Comparison of ENCODE assay signal across 21 cellular contexts in the genomic region with DNA sequence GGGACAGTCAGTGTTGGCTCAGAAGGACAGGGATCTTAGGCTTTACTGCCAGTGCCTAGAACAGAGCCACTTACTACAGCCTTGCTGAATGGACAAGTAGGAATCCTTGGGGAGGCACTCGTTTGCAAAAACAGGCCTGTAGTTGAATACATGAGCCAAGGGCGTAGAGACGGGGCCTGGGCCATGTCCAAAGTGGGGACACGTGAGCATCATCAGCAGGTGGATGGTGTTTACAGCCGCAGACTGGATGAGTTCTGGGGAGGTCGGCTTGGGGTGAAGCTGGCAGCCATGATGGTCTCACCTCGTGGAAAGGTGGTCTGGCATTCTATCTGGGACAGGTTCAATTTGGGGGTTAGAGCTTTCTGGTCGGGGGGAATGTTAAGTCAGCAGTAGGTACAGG. TPM values are rescaled to one million over a fixed set of nuclear protein-coding genes. Genes with fewer than 3 reads are reported as not detected.
"Had no signal": no experiment of that assay in that cellular context is flagged by ENCODE, and none has a peak within 500 bp of the region (broad histone marks: within the 10 kb centered on the region; RNA-seq: fewer than 3 reads in every experiment).

No MANE protein-coding gene starts in this region.

- H3K27ac ChIP-seq: HL-60, SJSA1, SK-N-MC had no signal

- H3K4me3 ChIP-seq: SJSA1, SK-N-MC had no signal

- H3K27ac Mint-ChIP-seq: IgD-negative memory B cell had no signal

- H3K4me3 Mint-ChIP-seq: IgD-negative memory B cell had no signal

- H3K4me1 ChIP-seq: SJSA1 had no signal

- H3K4me1 Mint-ChIP-seq: IgD-negative memory B cell had no signal

- DNase-seq: KBM-7, NCI-H1092, NCI-H1105 treated with DMSO at 0.1 percent for 48 hours, NCI-H1417 treated with DMSO at 0.1 percent for 48 hours, NCI-H187, NCI-H2029, NCI-H2081 treated with DMSO at 0.1 percent for 48 hours, NCI-H2171 treated with DMSO at 0.1 percent for 48 hours, NCI-H345, NCI-H446 treated with DMSO at 0.1 percent for 48 hours, NCI-H510A treated with DMSO at 0.1 percent for 48 hours, NCI-H82, Right ventricle myocardium superior, RPMI8226, SIG-M5 had no signal

- H3K27me3 ChIP-seq: SJSA1 had no signal

- H3K36me3 ChIP-seq: SJSA1 had no signal

- H3K36me3 Mint-ChIP-seq: IgD-negative memory B cell had no signal

- H3K9me3 ChIP-seq: SJSA1 had no signal

RNA-seq across cellular contexts. Expression of gene RYR1, which starts 17.5 kb away (rescaled TPM):
- total RNA-seq: SJSA1 had no signal

RNA-seq across cellular contexts. Expression of gene RASGRP4, which starts 25.0 kb away (rescaled TPM):
- total RNA-seq: LHCN-M2, MCF 10A, SJSA1 had no signal
